In genomic region chr19:32387701-32388392, GRCh38 we compare ENCODE assay signal across 1 cellular context.
TF ChIP-seq lines count a peak whose summit lies in the region.

No MANE protein-coding gene starts in this region.

TF ChIP-seq in HepG2, 621 proteins besides CTCF, POLR2A, EP300 and RAD21:
- TF ChIP-seq, protein P1, sequence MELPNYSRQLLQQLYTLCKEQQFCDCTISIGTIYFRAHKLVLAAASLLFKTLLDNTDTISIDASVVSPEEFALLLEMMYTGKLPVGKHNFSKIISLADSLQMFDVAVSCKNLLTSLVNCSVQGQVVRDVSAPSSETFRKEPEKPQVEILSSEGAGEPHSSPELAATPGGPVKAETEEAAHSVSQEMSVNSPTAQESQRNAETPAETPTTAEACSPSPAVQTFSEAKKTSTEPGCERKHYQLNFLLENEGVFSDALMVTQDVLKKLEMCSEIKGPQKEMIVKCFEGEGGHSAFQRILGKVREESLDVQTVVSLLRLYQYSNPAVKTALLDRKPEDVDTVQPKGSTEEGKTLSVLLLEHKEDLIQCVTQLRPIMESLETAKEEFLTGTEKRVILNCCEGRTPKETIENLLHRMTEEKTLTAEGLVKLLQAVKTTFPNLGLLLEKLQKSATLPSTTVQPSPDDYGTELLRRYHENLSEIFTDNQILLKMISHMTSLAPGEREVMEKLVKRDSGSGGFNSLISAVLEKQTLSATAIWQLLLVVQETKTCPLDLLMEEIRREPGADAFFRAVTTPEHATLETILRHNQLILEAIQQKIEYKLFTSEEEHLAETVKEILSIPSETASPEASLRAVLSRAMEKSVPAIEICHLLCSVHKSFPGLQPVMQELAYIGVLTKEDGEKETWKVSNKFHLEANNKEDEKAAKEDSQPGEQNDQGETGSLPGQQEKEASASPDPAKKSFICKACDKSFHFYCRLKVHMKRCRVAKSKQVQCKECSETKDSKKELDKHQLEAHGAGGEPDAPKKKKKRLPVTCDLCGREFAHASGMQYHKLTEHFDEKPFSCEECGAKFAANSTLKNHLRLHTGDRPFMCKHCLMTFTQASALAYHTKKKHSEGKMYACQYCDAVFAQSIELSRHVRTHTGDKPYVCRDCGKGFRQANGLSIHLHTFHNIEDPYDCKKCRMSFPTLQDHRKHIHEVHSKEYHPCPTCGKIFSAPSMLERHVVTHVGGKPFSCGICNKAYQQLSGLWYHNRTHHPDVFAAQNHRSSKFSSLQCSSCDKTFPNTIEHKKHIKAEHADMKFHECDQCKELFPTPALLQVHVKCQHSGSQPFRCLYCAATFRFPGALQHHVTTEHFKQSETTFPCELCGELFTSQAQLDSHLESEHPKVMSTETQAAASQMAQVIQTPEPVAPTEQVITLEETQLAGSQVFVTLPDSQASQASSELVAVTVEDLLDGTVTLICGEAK (IDR thresholded peaks at IDR 0.05): no peak
- TF ChIP-seq, protein P1 (CRISPR knock-in tag; IDR thresholded peaks at IDR 0.05): peak; percentile 32; the same call in 1 of the 2 replicates
- no peak for TF ChIP-seq ZC3H4 (CRISPR knock-in tag; IDR thresholded peaks at IDR 0.05; ENCODE audit: borderline replicate concordance)
